18 cellular contexts compared by ENCODE assay signal in the genomic region with DNA sequence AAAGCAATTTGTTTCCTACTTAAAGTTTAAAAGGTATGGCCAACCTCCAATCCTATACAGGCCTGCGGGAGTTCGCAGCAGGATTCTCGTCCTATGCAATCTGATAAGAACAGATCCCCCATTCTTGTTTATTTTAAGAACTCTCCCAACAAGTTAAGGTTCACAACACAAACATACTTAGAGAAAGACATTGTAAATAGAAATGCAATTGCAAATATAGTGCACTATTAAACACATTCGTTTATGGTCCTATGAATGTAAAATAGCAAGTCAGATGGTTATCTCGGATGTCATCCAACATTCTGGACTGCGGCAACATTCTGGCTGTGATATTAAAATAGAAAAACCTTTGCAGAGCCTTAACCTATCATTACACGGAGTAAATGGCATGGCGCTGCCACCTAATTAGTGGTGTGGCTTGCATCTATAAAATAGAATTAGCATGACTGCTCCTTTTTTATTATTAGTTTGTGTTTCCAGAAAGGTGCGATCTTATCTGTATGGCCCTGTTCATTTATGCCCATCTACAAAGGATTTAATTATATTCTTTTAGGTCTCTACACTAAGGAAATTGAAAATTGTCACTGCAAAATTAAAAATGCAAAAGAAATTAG. TPM values are rescaled to one million over a fixed set of nuclear protein-coding genes. Genes with fewer than 3 reads are reported as not detected.
"Had no signal": no experiment of that assay in that cellular context is flagged by ENCODE, and none has a peak within 500 bp of the region (broad histone marks: within the 10 kb centered on the region; RNA-seq: fewer than 3 reads in every experiment).

No MANE protein-coding gene starts in this region.

- H3K9me3 ChIP-seq: esophagus squamous epithelium, gastroesophageal sphincter, mucosa of descending colon, sigmoid colon, stomach, thoracic aorta had no signal

- H3K27me3 ChIP-seq: gastroesophageal sphincter, sigmoid colon, stomach had no signal

- H3K27ac ChIP-seq: esophagus squamous epithelium, gastroesophageal sphincter, sigmoid colon, skin epidermis, thoracic aorta had no signal

- H3K4me1 ChIP-seq: esophagus squamous epithelium, gastroesophageal sphincter, sigmoid colon, stomach had no signal

- DNase-seq: dermis blood vessel endothelial cell; esophagus squamous epithelium; foreskin fibroblast; glutamatergic neuron; islet precursor cell; mammary epithelial cell; mucosa of descending colon; naive thymus-derived CD8-positive, alpha-beta T cell; posterior cingulate gyrus; sigmoid colon; stimulated activated CD4-positive, alpha-beta T cell treated with anti-CD3 and anti-CD28 coated beads, Interleukin-12 subunit alpha, Interleukin-12 subunit beta, amount 100 ng/mL, for 4 hours; stimulated activated naive CD4-positive, alpha-beta T cell; stomach; substantia nigra; trophoblast cell had no signal

- ATAC-seq: gastroesophageal sphincter; naive thymus-derived CD8-positive, alpha-beta T cell had no signal

- H3K36me3 ChIP-seq: thoracic aorta had no signal

- H3K4me3 ChIP-seq: esophagus squamous epithelium, gastroesophageal sphincter, mucosa of descending colon, sigmoid colon, skin epidermis, thoracic aorta had no signal

RNA-seq across cellular contexts. Expression of a gene that starts 37.0 kb away (rescaled TPM):
- total RNA-seq: naive thymus-derived CD8-positive, alpha-beta T cell had no signal
